Comparison of ENCODE assay signal across 1 cellular context in the genomic region with DNA sequence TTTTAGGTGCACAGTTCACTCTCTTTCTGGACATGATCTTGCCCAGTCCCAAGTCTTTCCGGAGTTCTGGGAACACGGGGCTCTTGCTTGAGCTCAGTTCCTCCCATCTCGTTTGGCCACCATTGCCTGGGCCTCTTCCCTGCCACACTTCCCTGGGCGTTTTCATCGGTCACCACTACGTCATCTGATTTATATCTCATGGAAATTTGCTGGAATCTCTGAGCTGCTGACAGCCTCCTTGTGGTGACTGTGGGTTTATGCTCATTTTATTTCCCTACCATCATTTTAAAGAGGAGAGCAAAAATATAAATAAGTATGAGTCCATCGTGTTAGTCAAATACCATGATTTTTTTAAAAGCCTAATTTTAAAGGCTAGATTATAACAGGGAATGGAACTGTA.
TF ChIP-seq lines count a peak whose summit lies in the region.

No MANE protein-coding gene starts in this region.

TF ChIP-seq in K562, 482 proteins besides CTCF, POLR2A, EP300 and RAD21:
- TF ChIP-seq ZNF583 (CRISPR knock-in tag; IDR thresholded peaks at IDR 0.05) = no peak
- no peak for TF ChIP-seq POLR2B (IDR thresholded peaks at IDR 0.05; ENCODE audit: low read depth, partially characterized antibody)
- TF ChIP-seq U2AF1 (optimal IDR thresholded peaks at IDR 0.05; ENCODE audit: low read depth, low read length) = no peak
- TF ChIP-seq ZNF224 (CRISPR knock-in tag; IDR thresholded peaks at IDR 0.05) = no peak
- peak; percentile 36; the same call in 1 of the 2 replicates for TF ChIP-seq JUND (IDR thresholded peaks at IDR 0.05; ENCODE audit: borderline replicate concordance, low read depth, low read length)
- TF ChIP-seq JUND (tag; IDR thresholded peaks at IDR 0.05; ENCODE audit: borderline replicate concordance, low read depth, low read length) = no peak; the same call in 2 of the 3 replicates
- TF ChIP-seq, protein P1, sequence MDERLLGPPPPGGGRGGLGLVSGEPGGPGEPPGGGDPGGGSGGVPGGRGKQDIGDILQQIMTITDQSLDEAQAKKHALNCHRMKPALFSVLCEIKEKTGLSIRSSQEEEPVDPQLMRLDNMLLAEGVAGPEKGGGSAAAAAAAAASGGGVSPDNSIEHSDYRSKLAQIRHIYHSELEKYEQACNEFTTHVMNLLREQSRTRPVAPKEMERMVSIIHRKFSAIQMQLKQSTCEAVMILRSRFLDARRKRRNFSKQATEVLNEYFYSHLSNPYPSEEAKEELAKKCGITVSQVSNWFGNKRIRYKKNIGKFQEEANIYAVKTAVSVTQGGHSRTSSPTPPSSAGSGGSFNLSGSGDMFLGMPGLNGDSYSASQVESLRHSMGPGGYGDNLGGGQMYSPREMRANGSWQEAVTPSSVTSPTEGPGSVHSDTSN (CRISPR knock-in tag; IDR thresholded peaks at IDR 0.05; ENCODE audit: low read depth) = no peak
- TF ChIP-seq, protein P1 (tag; conservative IDR thresholded peaks at IDR 0.05; ENCODE audit: low read depth) = 0 out of 2 replicates have a peak, but pooled peaks have one; percentile 33
- no peak for TF ChIP-seq TFAM (CRISPR knock-in tag; conservative IDR thresholded peaks at IDR 0.05)
- no peak for TF ChIP-seq STAT5B (CRISPR knock-in tag; IDR thresholded peaks at IDR 0.05)
- peak; percentile 33 for TF ChIP-seq MEIS2 (IDR thresholded peaks at IDR 0.05; ENCODE audit: partially characterized antibody)
- no peak for TF ChIP-seq ZBTB1 (CRISPR knock-in tag; IDR thresholded peaks at IDR 0.05; ENCODE audit: borderline replicate concordance, low read depth)
- TF ChIP-seq, protein P2, sequence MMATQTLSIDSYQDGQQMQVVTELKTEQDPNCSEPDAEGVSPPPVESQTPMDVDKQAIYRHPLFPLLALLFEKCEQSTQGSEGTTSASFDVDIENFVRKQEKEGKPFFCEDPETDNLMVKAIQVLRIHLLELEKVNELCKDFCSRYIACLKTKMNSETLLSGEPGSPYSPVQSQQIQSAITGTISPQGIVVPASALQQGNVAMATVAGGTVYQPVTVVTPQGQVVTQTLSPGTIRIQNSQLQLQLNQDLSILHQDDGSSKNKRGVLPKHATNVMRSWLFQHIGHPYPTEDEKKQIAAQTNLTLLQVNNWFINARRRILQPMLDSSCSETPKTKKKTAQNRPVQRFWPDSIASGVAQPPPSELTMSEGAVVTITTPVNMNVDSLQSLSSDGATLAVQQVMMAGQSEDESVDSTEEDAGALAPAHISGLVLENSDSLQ (IDR thresholded peaks at IDR 0.05) = peak; percentile 60
- peak in 1 of 3 experiments; percentile 25 for TF ChIP-seq YY1 (IDR thresholded peaks at IDR 0.05; ENCODE audit: borderline replicate concordance in 1 of 3, control insufficient read depth in 1 of 3, extremely low read depth in 1 of 3, insufficient read depth in 3 of 3, insufficient read length in 1 of 3, insufficient replicate concordance in 2 of 3, low read depth in 1 of 3, low read length in 2 of 3)
- 0 out of 2 replicates have a peak, but pooled peaks have one; percentile 26 for TF ChIP-seq JUN (IDR thresholded peaks at IDR 0.05; ENCODE audit: borderline replicate concordance, low read depth, low read length)
- TF ChIP-seq JUN (CRISPR knock-in tag; IDR thresholded peaks at IDR 0.05; ENCODE audit: borderline replicate concordance) = no peak
- TF ChIP-seq HDAC2 (IDR thresholded peaks at IDR 0.05) = no peak
- TF ChIP-seq CREM (IDR thresholded peaks at IDR 0.05; ENCODE audit: low read depth) = peak; percentile 74
- TF ChIP-seq ILK (tag; IDR thresholded peaks at IDR 0.05; ENCODE audit: borderline replicate concordance, low read depth) = no peak
- no peak for TF ChIP-seq ATF1 (CRISPR knock-in tag; IDR thresholded peaks at IDR 0.05)
- peak; percentile 50 for TF ChIP-seq ATF1 (tag; IDR thresholded peaks at IDR 0.05)
- TF ChIP-seq, protein P3, sequence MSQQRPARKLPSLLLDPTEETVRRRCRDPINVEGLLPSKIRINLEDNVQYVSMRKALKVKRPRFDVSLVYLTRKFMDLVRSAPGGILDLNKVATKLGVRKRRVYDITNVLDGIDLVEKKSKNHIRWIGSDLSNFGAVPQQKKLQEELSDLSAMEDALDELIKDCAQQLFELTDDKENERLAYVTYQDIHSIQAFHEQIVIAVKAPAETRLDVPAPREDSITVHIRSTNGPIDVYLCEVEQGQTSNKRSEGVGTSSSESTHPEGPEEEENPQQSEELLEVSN (IDR thresholded peaks at IDR 0.05; ENCODE audit: borderline replicate concordance in 1 of 2, extremely low read depth in 1 of 2, insufficient read depth in 1 of 2, insufficient read length in 1 of 2, low read depth in 1 of 2, low read length in 1 of 2, poor library complexity in 1 of 2, severe bottlenecking in 1 of 2) = no peak
- peak; percentile 89 for TF ChIP-seq ATF7 (IDR thresholded peaks at IDR 0.05)
